Comparison of ENCODE assay signal across 1 cellular context in genomic region chr7:106866298-106867281, GRCh38.
TF ChIP-seq lines count a peak whose summit lies in the region.

No MANE protein-coding gene starts in this region.

TF ChIP-seq in GM23338, 12 proteins besides CTCF, POLR2A, EP300 and RAD21 (continued from another document):
- no peak for TF ChIP-seq CREB1 (CRISPR knock-in tag; IDR thresholded peaks at IDR 0.05; ENCODE audit: low read depth)
